Comparison of ENCODE assay signal across 8 cellular contexts in genomic region chr1:64505944-64506658, GRCh38. TPM values are rescaled to one million over a fixed set of nuclear protein-coding genes. Genes with fewer than 3 reads are reported as not detected.
DNase-seq lines count a peak whose midpoint lies in the region; ATAC-seq, FAIRE-seq and TF ChIP-seq lines count a peak whose summit lies in the region.

No MANE protein-coding gene starts in this region.

- peaks cover 0 to 14% of the 10 kb centered on the region in 2 donors for H3K27me3 Mint-ChIP-seq in stimulated activated naive B cell treated with anti-CD40 and anti-IgM and Interleukin-4, amounts not matched to agents 10 μg/mL and 1 μg/mL and 100 μg/mL, for 72 hours

- intact Hi-C loops in kidney (cut with DNase I) = no loop called here

- peak overlapping the region; percentile 90 for H3K27ac Mint-ChIP-seq in stimulated activated naive B cell treated with anti-CD40 and anti-IgM and Interleukin-4, amounts not matched to agents 10 μg/mL and 1 μg/mL and 100 μg/mL, for 72 hours

- H3K36me3 ChIP-seq in kidney (ENCODE audit: control insufficient read depth in 1 of 2, insufficient read depth in 2 of 2, low read length in 2 of 2) = no peaks in the 10 kb centered on the region

- H3K36me3 Mint-ChIP-seq in stimulated activated naive B cell treated with anti-CD40 and anti-IgM and Interleukin-4, amounts not matched to agents 10 μg/mL and 1 μg/mL and 100 μg/mL, for 72 hours = no peaks in the 10 kb centered on the region

- no peak for TF ChIP-seq POLR2A in H54 (IDR thresholded peaks at IDR 0.05; ENCODE audit: low read depth, low read length)

- peak overlapping the region; percentile 45 for H3K4me3 ChIP-seq in astrocyte of the spinal cord (ENCODE audit: low read depth, low read length)
- peak overlapping the region; percentile 7 to 32 for H3K4me3 ChIP-seq in kidney (ENCODE audit: low read length in 2 of 2)

- no peak overlapping the region for H3K9ac ChIP-seq in kidney (ENCODE audit: low read length in 2 of 2)

- DNase-seq in H54 (ENCODE audit: insufficient read length, low spot score) = no peak
- DNase-seq in NCI-H69 (lab: John Stamatoyannopoulos, UW) = peak; percentile 95
- no peak for DNase-seq in astrocyte of the spinal cord (ENCODE audit: low read depth, low spot score)
- no peak for DNase-seq in kidney
- DNase-seq in stimulated activated naive B cell treated with anti-CD40 and anti-IgM and Interleukin-4, amounts not matched to agents 10 μg/mL and 1 μg/mL and 100 μg/mL, for 72 hours = peak; percentile 10
- DNase-seq in mucosa of gallbladder (ENCODE audit: low spot score) = no peak
- no peak for DNase-seq in GM10266 (ENCODE audit: extremely low spot score)

- peak overlapping the region in 1 of 2 donors; percentile 17 for H3K27ac ChIP-seq in kidney (ENCODE audit: low read depth in 2 of 2, low read length in 2 of 2)

- peak; percentile 73 to 78 for ATAC-seq in stimulated activated naive B cell treated with anti-CD40 and anti-IgM and Interleukin-4, amounts not matched to agents 10 μg/mL and 1 μg/mL and 100 μg/mL, for 72 hours (replicated peaks)
- ATAC-seq in HG02973 (IDR thresholded peaks at IDR 0.05; ENCODE audit: unreplicated experiment) = no peak

- no peak for TF ChIP-seq CTCF in astrocyte of the spinal cord (IDR thresholded peaks at IDR 0.05; ENCODE audit: low read depth, low read length)
- TF ChIP-seq CTCF in kidney (IDR thresholded peaks at IDR 0.05; ENCODE audit: borderline replicate concordance, extremely low read depth, insufficient read depth) = peak; percentile 3
- no peak for TF ChIP-seq CTCF in GM10266 (IDR thresholded peaks at IDR 0.05; ENCODE audit: control insufficient read depth, insufficient read depth, low read depth, missing control alignments)

- H3K4me1 Mint-ChIP-seq in stimulated activated naive B cell treated with anti-CD40 and anti-IgM and Interleukin-4, amounts not matched to agents 10 μg/mL and 1 μg/mL and 100 μg/mL, for 72 hours = peaks cover 9 to 15% of the 10 kb centered on the region in 2 donors

- peaks cover 0 to 4% of the 10 kb centered on the region in 2 donors for H3K4me1 ChIP-seq in kidney (ENCODE audit: control insufficient read depth in 1 of 2, insufficient read depth in 1 of 2, low read depth in 1 of 2, low read length in 2 of 2)

- peak; percentile 94 for FAIRE-seq in H54 (lab: Jason Lieb, UNC)
- no peak for FAIRE-seq in kidney (lab: Jason Lieb, UNC)

- H3K9me3 Mint-ChIP-seq in stimulated activated naive B cell treated with anti-CD40 and anti-IgM and Interleukin-4, amounts not matched to agents 10 μg/mL and 1 μg/mL and 100 μg/mL, for 72 hours = no peaks in the 10 kb centered on the region

- H3K4me3 Mint-ChIP-seq in stimulated activated naive B cell treated with anti-CD40 and anti-IgM and Interleukin-4, amounts not matched to agents 10 μg/mL and 1 μg/mL and 100 μg/mL, for 72 hours = peak overlapping the region; percentile 86 to 93

- H3K9me3 ChIP-seq in kidney (ENCODE audit: control insufficient read depth in 1 of 2, low read length in 2 of 2) = no peaks in the 10 kb centered on the region

- in situ Hi-C loops in astrocyte of the spinal cord (cut with HindIII; ENCODE audit: low sequenced_read_pairs) = no loop called here

RNA-seq across cellular contexts. Expression of gene CACHD1, which starts 36.2 kb away (rescaled TPM):
- total RNA-seq in kidney = 8.2 TPM
- polyA plus RNA-seq in kidney (ENCODE audit: insufficient read depth, low read depth, low replicate concordance) = 3.9 TPM
- total RNA-seq in mucosa of gallbladder = 3.8 TPM

Comparison
In these comparisons a context has a peak if more than half of its experiments do, and no peak if none do; other contexts are left out.
1. DNase-seq: peak in NCI-H69 (single experiment) and stimulated activated naive B cell treated with anti-CD40 and anti-IgM and Interleukin-4, amounts not matched to agents 10 μg/mL and 1 μg/mL and 100 μg/mL, for 72 hours (single experiment); none in H54 (single experiment), astrocyte of the spinal cord (single experiment), kidney (single experiment), mucosa of gallbladder (single experiment) and GM10266 (single experiment).